In genomic region chr1:14519976-14520375, GRCh38 we compare ENCODE assay signal across 1 cellular context.
TF ChIP-seq lines count a peak whose summit lies in the region.

No MANE protein-coding gene starts in this region.

TF ChIP-seq in GM12878, 131 proteins besides CTCF, POLR2A, EP300 and RAD21:
- TF ChIP-seq E2F8 (IDR thresholded peaks at IDR 0.05; ENCODE audit: low read depth, partially characterized antibody), result no peak
- no peak for TF ChIP-seq ZSCAN29 (IDR thresholded peaks at IDR 0.05)
- no peak for TF ChIP-seq NR2C2 (IDR thresholded peaks at IDR 0.05; ENCODE audit: borderline replicate concordance, control insufficient read depth, insufficient read length, low read depth)
- no peak for TF ChIP-seq SMC3 (IDR thresholded peaks at IDR 0.05; ENCODE audit: borderline replicate concordance, low read length)
- no peak for TF ChIP-seq ESRRA (IDR thresholded peaks at IDR 0.05; ENCODE audit: low read length)
- no peak for TF ChIP-seq IKZF2 (IDR thresholded peaks at IDR 0.05)
- TF ChIP-seq CBX3 (IDR thresholded peaks at IDR 0.05; ENCODE audit: borderline replicate concordance, low read depth), result no peak
- TF ChIP-seq SP1 (IDR thresholded peaks at IDR 0.05; ENCODE audit: low read depth, low read length), result no peak
- no peak for TF ChIP-seq ATF7 (IDR thresholded peaks at IDR 0.05; ENCODE audit: low read depth)
- no peak for TF ChIP-seq YY1 (IDR thresholded peaks at IDR 0.05; ENCODE audit: low read depth, low read length)
- TF ChIP-seq PML (IDR thresholded peaks at IDR 0.05; ENCODE audit: low read length), result no peak
- no peak for TF ChIP-seq MTA2 (IDR thresholded peaks at IDR 0.05; ENCODE audit: low read depth)
- TF ChIP-seq CEBPB (IDR thresholded peaks at IDR 0.05; ENCODE audit: borderline replicate concordance in 1 of 2, low read depth in 2 of 2, low read length in 2 of 2), result no peak
- TF ChIP-seq BCL11A (IDR thresholded peaks at IDR 0.05; ENCODE audit: low read depth, low read length), result no peak
- no peak for TF ChIP-seq KDM1A (IDR thresholded peaks at IDR 0.05; ENCODE audit: borderline replicate concordance)
- TF ChIP-seq SRF (IDR thresholded peaks at IDR 0.05; ENCODE audit: low read depth in 2 of 2, low read length in 2 of 2), result no peak
